8 cellular contexts compared by ENCODE assay signal in the genomic region with DNA sequence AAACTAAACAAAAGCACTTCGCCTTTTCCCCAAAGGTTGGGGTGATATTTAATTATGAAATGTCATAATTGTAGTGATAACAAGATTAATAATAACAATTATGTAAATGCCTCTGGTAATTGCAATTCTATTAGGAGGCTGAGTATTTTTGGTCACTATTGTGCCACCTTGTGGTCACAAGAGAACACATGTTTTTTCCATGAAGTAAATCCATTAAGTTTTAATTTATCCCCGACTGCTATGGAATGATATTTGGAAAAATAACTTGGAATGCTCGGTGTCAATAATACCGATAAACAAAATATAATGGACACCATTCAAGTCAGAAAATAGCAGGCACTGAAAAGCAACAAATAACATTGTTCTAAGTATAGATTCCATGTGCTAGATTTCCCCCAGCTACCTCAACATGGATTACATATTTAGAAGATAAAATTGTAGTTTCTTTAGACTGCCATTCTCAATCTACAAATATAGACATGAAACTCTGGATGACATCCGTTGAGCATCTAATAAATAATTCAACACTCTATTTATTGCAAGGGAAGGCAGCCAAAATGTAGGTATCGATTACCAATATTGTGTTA. TPM values are rescaled to one million over a fixed set of nuclear protein-coding genes. Genes with fewer than 3 reads are reported as not detected.
DNase-seq lines count a peak whose midpoint lies in the region; ATAC-seq and TF ChIP-seq lines count a peak whose summit lies in the region.

No MANE protein-coding gene starts in this region.

- TF ChIP-seq CTCF in brain microvascular endothelial cell (IDR thresholded peaks at IDR 0.05; ENCODE audit: low read depth, low read length, missing control alignments), result peak; percentile 28

- H3K27ac ChIP-seq in brain microvascular endothelial cell, result no peak overlapping the region

- DNase-seq in Caki2 (ENCODE audit: low read depth), result peak; percentile 43
- DNase-seq in HT-29 (ENCODE audit: low spot score), result peak; percentile 36
- no peak for DNase-seq in brain microvascular endothelial cell
- peak; percentile 46 for DNase-seq in midbrain (lab: John Stamatoyannopoulos, UW)
- no peak for DNase-seq in T-helper 1 cell
- DNase-seq in UCSD-AML1 (lab: John Stamatoyannopoulos, UW; ENCODE audit: unreplicated experiment), result no peak

- H3K27me3 ChIP-seq in brain microvascular endothelial cell (replicated peaks), result no peaks in the 10 kb centered on the region

- ATAC-seq in HG03571 (IDR thresholded peaks at IDR 0.05; ENCODE audit: unreplicated experiment), result no peak
- no peak for ATAC-seq in GM19328 (IDR thresholded peaks at IDR 0.05; ENCODE audit: unreplicated experiment)

- H3K4me3 ChIP-seq in brain microvascular endothelial cell (ENCODE audit: low read depth, low read length), result no peak overlapping the region

- in situ Hi-C loops in Caki2 (cut with HindIII; ENCODE audit: low pct_unique_long_range_greater_than_20kb, low sequenced_read_pairs) (no loop called here), brain microvascular endothelial cell (cut with HindIII; ENCODE audit: low pct_ligation_motif_present, low sequenced_read_pairs) (no loop called here)

- no peaks in the 10 kb centered on the region for H3K36me3 ChIP-seq in brain microvascular endothelial cell (replicated peaks)

RNA-seq across cellular contexts. Expression of a gene that starts 25.0 kb away (rescaled TPM):
- 2.4 and 3.6 TPM in 2 replicates for total RNA-seq in Caki2 (2014; rRNA removed; shearing (Covaris generic); ENCODE audit: low replicate concordance)
- 0.18 and 0.23 TPM in 2 replicates for total RNA-seq in HT-29 (2014; rRNA removed; shearing (Covaris generic))

Comparison
In these comparisons a context has a peak if more than half of its experiments do, and no peak if none do; other contexts are left out.
1. DNase-seq: peak in Caki2 (single experiment), HT-29 (single experiment) and midbrain (single experiment); none in brain microvascular endothelial cell (single experiment), T-helper 1 cell (0 of 5) and UCSD-AML1 (single experiment).